In genomic region chr2:31581124-31581795, GRCh38 we compare ENCODE assay signal across 31 cellular contexts. TPM values are rescaled to one million over a fixed set of nuclear protein-coding genes. Genes with fewer than 3 reads are reported as not detected.
DNase-seq lines count a peak whose midpoint lies in the region; TF ChIP-seq lines count a peak whose summit lies in the region.
"Had no signal": no experiment of that assay in that cellular context is flagged by ENCODE, and none has a peak within 500 bp of the region (broad histone marks: within the 10 kb centered on the region; RNA-seq: fewer than 3 reads in every experiment).

No MANE protein-coding gene starts in this region.

- H3K36me3 ChIP-seq in H7 (replicated peaks; ENCODE audit: control insufficient read depth, insufficient read depth, low read length) (no peaks in the 10 kb centered on the region), iPS-20b (ENCODE audit: insufficient read depth, low read depth, low read length) (no peaks in the 10 kb centered on the region)
- H3K36me3 ChIP-seq: breast epithelium, colonic mucosa, heart left ventricle, left ventricle myocardium inferior, pancreas, SJSA1 had no signal

- H3K27ac ChIP-seq in iPS-20b (ENCODE audit: low read length), result no peak overlapping the region
- H3K27ac ChIP-seq: breast epithelium, colonic mucosa, heart left ventricle, KMS-11, left ventricle myocardium inferior, pancreas, SJSA1 had no signal

- H3K9me3 ChIP-seq in iPS-20b (ENCODE audit: insufficient read depth, low read depth, low read length), result no peaks in the 10 kb centered on the region
- H3K9me3 ChIP-seq: breast epithelium, colonic mucosa, left ventricle myocardium inferior, pancreas, SJSA1 had no signal

- H3K27me3 ChIP-seq in H7 (ENCODE audit: control insufficient read depth, insufficient read depth, low read length) (peaks cover 44% of the 10 kb centered on the region), iPS-20b (ENCODE audit: insufficient read depth, low read length) (peaks cover 71% of the 10 kb centered on the region)

- peak overlapping the region; percentile 36; the same call in 1 of the 2 replicates for H3K4me3 ChIP-seq in H7 (ENCODE audit: insufficient read depth, low read depth, low read length)
- H3K4me3 ChIP-seq in iPS-20b (ENCODE audit: low read length), result peak overlapping the region; percentile 68; the same call in 1 of the 2 replicates
- H3K4me3 ChIP-seq: colonic mucosa, heart left ventricle, pancreas, SJSA1 had no signal

- H3K4me1 Mint-ChIP-seq in brain, result no peaks in the 10 kb centered on the region
- peaks cover 3% of the 10 kb centered on the region for H3K4me1 Mint-ChIP-seq in progenitor cell of endocrine pancreas (ENCODE audit: low read depth)
- H3K4me1 Mint-ChIP-seq: natural killer cell had no signal

- H3K27ac Mint-ChIP-seq in brain, result no peak overlapping the region
- no peak overlapping the region for H3K27ac Mint-ChIP-seq in progenitor cell of endocrine pancreas
- H3K27ac Mint-ChIP-seq: activated naive CD4-positive, alpha-beta T cell treated with anti-CD3 and anti-CD28 coated beads for 36 hours; activated T-helper 1 cell treated with anti-CD3 and anti-CD28 coated beads, Interleukin-12 subunit alpha, Interleukin-12 subunit beta, Interleukin-2, Interleukin-4 antibody, amounts not matched to agents 30 ng/mL and 10 ng/mL and 1 ng/mL, durations not matched to agents 14 hours and 24 hours and 36 hours; natural killer cell; stimulated activated naive B cell treated with anti-CD40 and anti-IgM and Interleukin-4, amounts not matched to agents 10 μg/mL and 1 μg/mL and 100 μg/mL, for 72 hours had no signal

- H3K27me3 Mint-ChIP-seq in brain (peaks cover 61% of the 10 kb centered on the region), progenitor cell of endocrine pancreas (peaks cover 68% of the 10 kb centered on the region)

- no peak for TF ChIP-seq CTCF in brain (conservative IDR thresholded peaks at IDR 0.05)
- TF ChIP-seq CTCF in progenitor cell of endocrine pancreas (IDR thresholded peaks at IDR 0.05; ENCODE audit: unreplicated experiment), result no peak

- H3K4me3 Mint-ChIP-seq in brain, result peak overlapping the region in 3 of 5 experiments; percentile 32 to 45 (median 37)
- peak overlapping the region; percentile 8 for H3K4me3 Mint-ChIP-seq in progenitor cell of endocrine pancreas (ENCODE audit: low read depth)
- H3K4me3 Mint-ChIP-seq: activated naive CD4-positive, alpha-beta T cell treated with anti-CD3 and anti-CD28 coated beads for 36 hours; activated T-helper 1 cell treated with anti-CD3 and anti-CD28 coated beads, Interleukin-12 subunit alpha, Interleukin-12 subunit beta, Interleukin-2, Interleukin-4 antibody, amounts not matched to agents 30 ng/mL and 10 ng/mL and 1 ng/mL, durations not matched to agents 14 hours and 24 hours and 36 hours; natural killer cell; stimulated activated naive B cell treated with anti-CD40 and anti-IgM and Interleukin-4, amounts not matched to agents 10 μg/mL and 1 μg/mL and 100 μg/mL, for 72 hours had no signal

- H3K9me3 Mint-ChIP-seq in brain, result peaks cover 2 to 15% (median 5%) of the 10 kb centered on the region in 5 experiments
- H3K9me3 Mint-ChIP-seq in progenitor cell of endocrine pancreas (ENCODE audit: low read depth), result no peaks in the 10 kb centered on the region
- H3K9me3 Mint-ChIP-seq: activated naive CD4-positive, alpha-beta T cell treated with anti-CD3 and anti-CD28 coated beads for 36 hours had no signal

- H3K36me3 Mint-ChIP-seq in brain (no peaks in the 10 kb centered on the region), progenitor cell of endocrine pancreas (ENCODE audit: insufficient read depth) (no peaks in the 10 kb centered on the region)
- H3K36me3 Mint-ChIP-seq: natural killer cell had no signal

- no peak overlapping the region for H3K9ac ChIP-seq in iPS-20b (ENCODE audit: low read depth, low read length)
- H3K9ac ChIP-seq: KMS-11 had no signal

- DNase-seq in H7, result no peak
- no peak for DNase-seq in progenitor cell of endocrine pancreas (ENCODE audit: low spot score, unreplicated experiment)
- no peak for DNase-seq in AG08395 (ENCODE audit: low spot score)
- DNase-seq in DMS79 treated with DMSO at 0.1 percent for 48 hours (lab: John Stamatoyannopoulos, UW), result no peak
- DNase-seq in iPS-NIHi11 (ENCODE audit: low spot score), result no peak
- no peak for DNase-seq in SHP77 treated with DMSO at 0.1 percent for 48 hours (lab: John Stamatoyannopoulos, UW)
- DNase-seq: activated CD4-positive, alpha-beta T cell treated with anti-CD3 and anti-CD28 coated beads, Interleukin-2, amount 50 U/mL, for 4 hours; activated CD8-positive, alpha-beta memory T cell treated with anti-CD3 and anti-CD28 coated beads, Interleukin-2, amount 50 U/mL, for 4 hours; activated naive CD4-positive, alpha-beta T cell treated with anti-CD3 and anti-CD28 coated beads for 36 hours; colonic mucosa; effector CD8-positive, alpha-beta T cell; heart left ventricle; islet precursor cell; left ventricle myocardium inferior; natural killer cell; NCI-H1436 treated with DMSO at 0.1 percent for 48 hours; NCI-H2107; NCI-H748 treated with DMSO at 0.1 percent for 48 hours; stimulated activated CD4-positive, alpha-beta T cell treated with anti-CD3 and anti-CD28 coated beads, Interleukin-12 subunit alpha, Interleukin-12 subunit beta, amount 100 ng/mL, for 4 hours; stimulated activated CD4-positive, alpha-beta T cell treated with anti-CD3 and anti-CD28 coated beads, Interleukin-4, amount 100 ng/mL, for 4 hours; stimulated activated naive B cell treated with anti-CD40 and anti-IgM and Interleukin-4, amounts not matched to agents 10 μg/mL and 1 μg/mL and 100 μg/mL, for 72 hours had no signal

- no peaks in the 10 kb centered on the region for H3K4me1 ChIP-seq in iPS-20b (ENCODE audit: insufficient read depth, low read length)
- H3K4me1 ChIP-seq: breast epithelium, colonic mucosa, pancreas, SJSA1 had no signal

RNA-seq across cellular contexts. Expression of gene SRD5A2, which starts 0.5 kb away (rescaled TPM):
- 0.04 TPM in 1 of 2 replicates, not detected in the other for total RNA-seq in H7 (2014; rRNA removed; shearing (Covaris generic))
- polyA plus RNA-seq in brain (ENCODE audit: insufficient read depth, low read depth, low replicate concordance), result not detected
- 0.07 TPM in 1 of 2 replicates, not detected in the other for total RNA-seq in progenitor cell of endocrine pancreas
- total RNA-seq: activated naive CD4-positive, alpha-beta T cell treated with anti-CD3 and anti-CD28 coated beads for 36 hours; activated T-helper 1 cell treated with anti-CD3 and anti-CD28 coated beads, Interleukin-12 subunit alpha, Interleukin-12 subunit beta, Interleukin-2, Interleukin-4 antibody, amounts not matched to agents 30 ng/mL and 10 ng/mL and 1 ng/mL, durations not matched to agents 14 hours and 24 hours and 36 hours; colonic mucosa; H4; heart left ventricle; left ventricle myocardium inferior; natural killer cell; pancreas; sciatic nerve; SJSA1 had no signal
- polyA plus RNA-seq: esophagus, heart left ventricle had no signal
